15 cellular contexts compared by ENCODE assay signal in genomic region chr2:70920367-70920715, GRCh38. TPM values are rescaled to one million over a fixed set of nuclear protein-coding genes. Genes with fewer than 3 reads are reported as not detected.
"Had no signal": no experiment of that assay in that cellular context is flagged by ENCODE, and none has a peak within 500 bp of the region (broad histone marks: within the 10 kb centered on the region; RNA-seq: fewer than 3 reads in every experiment).

No MANE protein-coding gene starts in this region.

- H3K4me1 ChIP-seq: ascending aorta, right lobe of liver, testis had no signal

- H3K9ac ChIP-seq: SK-N-SH had no signal

- H2AFZ ChIP-seq: hepatocyte had no signal

- H3K4me1 Mint-ChIP-seq: activated CD4-positive, alpha-beta T cell treated with anti-CD3 and anti-CD28 coated beads, Interleukin-2, amount 10 ng/mL, durations not matched to agents 7 days and 5 days; naive thymus-derived CD4-positive, alpha-beta T cell; stimulated activated memory B cell treated with anti-CD40 and anti-IgM and Interleukin-4, amounts not matched to agents 10 μg/mL and 1 μg/mL and 100 μg/mL, for 72 hours; T-cell had no signal

- H3K27me3 ChIP-seq: ascending aorta, ovary, right lobe of liver, testis had no signal

- H3K27ac ChIP-seq: ascending aorta, hepatocyte, ovary, right lobe of liver, testis had no signal

- H3K27ac Mint-ChIP-seq: activated CD4-positive, alpha-beta T cell treated with anti-CD3 and anti-CD28 coated beads, Interleukin-2, amount 10 ng/mL, durations not matched to agents 7 days and 5 days; activated CD8-positive, alpha-beta T cell treated with anti-CD3 and anti-CD28 coated beads, Interleukin-2, amount 10 ng/mL, durations not matched to agents 7 days and 5 days; dendritic cell treated with granulocyte-macrophage colony-stimulating factor and Interleukin-4, amounts not matched to agents 40 ng/mL and 50 ng/mL, for 4 days; naive thymus-derived CD4-positive, alpha-beta T cell; stimulated activated memory B cell treated with anti-CD40 and anti-IgM and Interleukin-4, amounts not matched to agents 10 μg/mL and 1 μg/mL and 100 μg/mL, for 72 hours; T-cell had no signal

- H3K9me3 Mint-ChIP-seq: activated CD4-positive, alpha-beta T cell treated with anti-CD3 and anti-CD28 coated beads, Interleukin-2, amount 10 ng/mL, durations not matched to agents 7 days and 5 days; dendritic cell treated with granulocyte-macrophage colony-stimulating factor and Interleukin-4, amounts not matched to agents 40 ng/mL and 50 ng/mL, for 4 days; T-cell had no signal

- H3K4me2 ChIP-seq: hepatocyte, SK-N-SH had no signal

- H3K36me3 Mint-ChIP-seq: naive thymus-derived CD4-positive, alpha-beta T cell; stimulated activated memory B cell treated with anti-CD40 and anti-IgM and Interleukin-4, amounts not matched to agents 10 μg/mL and 1 μg/mL and 100 μg/mL, for 72 hours; T-cell had no signal

- H3K4me3 ChIP-seq: ascending aorta, hepatocyte, ovary, right lobe of liver, testis had no signal

- H3K79me2 ChIP-seq: hepatocyte had no signal

- H3K4me3 Mint-ChIP-seq: activated CD4-positive, alpha-beta T cell treated with anti-CD3 and anti-CD28 coated beads, Interleukin-2, amount 10 ng/mL, durations not matched to agents 7 days and 5 days; activated CD8-positive, alpha-beta T cell treated with anti-CD3 and anti-CD28 coated beads, Interleukin-2, amount 10 ng/mL, durations not matched to agents 7 days and 5 days; dendritic cell treated with granulocyte-macrophage colony-stimulating factor and Interleukin-4, amounts not matched to agents 40 ng/mL and 50 ng/mL, for 4 days; naive thymus-derived CD4-positive, alpha-beta T cell; stimulated activated memory B cell treated with anti-CD40 and anti-IgM and Interleukin-4, amounts not matched to agents 10 μg/mL and 1 μg/mL and 100 μg/mL, for 72 hours; T-cell had no signal

RNA-seq across cellular contexts. Expression of gene ATP6V1B1, which starts 15.4 kb away (rescaled TPM):
- total RNA-seq: activated CD4-positive, alpha-beta T cell treated with anti-CD3 and anti-CD28 coated beads, Interleukin-2, amount 10 ng/mL, durations not matched to agents 7 days and 5 days; activated CD8-positive, alpha-beta T cell treated with anti-CD3 and anti-CD28 coated beads, Interleukin-2, amount 10 ng/mL, durations not matched to agents 7 days and 5 days; ascending aorta; fibroblast of villous mesenchyme; glomerular endothelial cell; naive thymus-derived CD4-positive, alpha-beta T cell; T-cell had no signal
- polyA plus RNA-seq: naive thymus-derived CD4-positive, alpha-beta T cell had no signal

RNA-seq across cellular contexts. Expression of gene VAX2, which starts 20.0 kb away (rescaled TPM):
- total RNA-seq: activated CD4-positive, alpha-beta T cell treated with anti-CD3 and anti-CD28 coated beads, Interleukin-2, amount 10 ng/mL, durations not matched to agents 7 days and 5 days; activated CD8-positive, alpha-beta T cell treated with anti-CD3 and anti-CD28 coated beads, Interleukin-2, amount 10 ng/mL, durations not matched to agents 7 days and 5 days; mucosa of gallbladder; naive thymus-derived CD4-positive, alpha-beta T cell; right lobe of liver; T-cell had no signal
- polyA plus RNA-seq: naive thymus-derived CD4-positive, alpha-beta T cell had no signal

RNA-seq across cellular contexts. Expression of gene ANKRD53, which starts 58.1 kb away (rescaled TPM):
- total RNA-seq: activated CD8-positive, alpha-beta T cell treated with anti-CD3 and anti-CD28 coated beads, Interleukin-2, amount 10 ng/mL, durations not matched to agents 7 days and 5 days had no signal
- polyA plus RNA-seq: naive thymus-derived CD4-positive, alpha-beta T cell had no signal
